8 cellular contexts compared by ENCODE assay signal in the genomic region with DNA sequence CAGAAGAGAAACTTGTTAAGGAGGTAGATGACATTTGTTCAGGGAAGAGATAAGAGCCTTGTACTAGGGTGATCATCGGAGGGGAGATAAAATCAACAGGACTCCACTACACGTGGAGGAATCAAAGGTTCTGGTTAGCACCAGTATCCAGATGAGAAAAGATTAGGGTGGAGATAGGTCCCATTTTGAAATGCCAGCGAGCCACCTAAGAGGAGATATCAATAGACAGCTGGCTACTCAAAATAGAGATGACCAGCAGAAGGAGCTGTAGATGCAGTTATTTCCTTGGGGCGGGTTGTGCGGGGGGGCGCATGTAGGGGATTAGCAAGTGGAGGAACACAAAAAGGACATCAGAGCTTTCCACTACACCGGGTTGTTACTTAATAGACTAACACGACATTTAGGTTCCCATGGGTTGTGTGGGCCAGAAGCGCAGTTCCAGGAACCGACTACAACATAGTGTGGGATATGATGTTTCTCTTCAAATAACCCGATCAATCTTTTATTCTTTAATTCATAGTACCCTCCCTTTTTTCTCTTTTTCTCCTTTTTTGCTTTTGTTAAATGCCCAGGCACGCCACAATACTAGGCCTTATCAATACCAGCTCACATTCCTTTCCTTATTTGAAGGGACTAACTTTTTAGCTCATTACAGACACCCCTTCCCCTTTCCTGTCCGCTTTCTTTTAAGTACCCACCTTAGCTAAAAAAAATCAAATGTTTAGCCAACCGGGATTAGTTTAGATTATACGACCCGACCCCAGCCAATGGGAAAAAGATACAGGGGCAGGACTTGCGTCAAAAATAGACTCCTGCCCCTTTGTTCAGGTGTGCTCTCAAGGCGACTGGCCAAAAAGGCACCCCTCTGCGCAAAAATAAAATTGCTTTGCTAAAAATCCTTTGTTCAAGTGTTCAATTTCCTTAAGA. TPM values are rescaled to one million over a fixed set of nuclear protein-coding genes. Genes with fewer than 3 reads are reported as not detected.
DNase-seq lines count a peak whose midpoint lies in the region; ATAC-seq, FAIRE-seq and TF ChIP-seq lines count a peak whose summit lies in the region.

No MANE protein-coding gene starts in this region.

- no peaks in the 10 kb centered on the region for H3K9me3 Mint-ChIP-seq in activated naive CD8-positive, alpha-beta T cell (ENCODE audit: low read depth)

- intact Hi-C loops in left cardiac atrium (cut with DNase I) (loop anchor here in 1 of 2 donors (5.0 kb wide), 1 partner anchor 291 kb away; no protein-coding TSS in a partner anchor), prostate gland (cut with DNase I) (loop anchor here (1.0 to 5.0 kb wide), 5 partner anchors 18 to 290 kb away; partner anchors contain the start of gene EXOC6)

- peak overlapping the region; percentile 94 for H3K4me3 Mint-ChIP-seq in activated naive CD8-positive, alpha-beta T cell

- peaks cover 22% of the 10 kb centered on the region for H3K4me1 ChIP-seq in A549
- peaks cover 7% of the 10 kb centered on the region for H3K4me1 ChIP-seq in prostate gland (replicated peaks)

- peaks cover 4% of the 10 kb centered on the region for H3K27me3 Mint-ChIP-seq in activated naive CD8-positive, alpha-beta T cell

- H3K27me3 ChIP-seq in prostate gland (replicated peaks; ENCODE audit: insufficient read depth): no peaks in the 10 kb centered on the region

- H3K4me3 ChIP-seq in A549 (peak overlapping the region; percentile 63), GM08714 (ENCODE audit: low read length) (peak overlapping the region; percentile 64), prostate gland (peak overlapping the region; percentile 45 to 58)

- no peaks in the 10 kb centered on the region for H3K36me3 Mint-ChIP-seq in activated naive CD8-positive, alpha-beta T cell

- TF ChIP-seq CTCF in A549 (IDR thresholded peaks at IDR 0.05): peak; percentile 63
- TF ChIP-seq CTCF in prostate gland (IDR thresholded peaks at IDR 0.05): peak in 3 of 4 experiments; percentile 13 to 30 (median 21)

- WGBS in A549 (ENCODE audit: missing lambda C conversion rate): 14% methylated on average over 19 of the region's 19 CpGs
- WGBS in prostate gland: 31% methylated on average over 19 of the region's 19 CpGs

- peak overlapping the region; percentile 95 to 96 for H3K27ac ChIP-seq in A549
- H3K27ac ChIP-seq in prostate gland: peak overlapping the region; percentile 85 to 90

- DNase-seq in A549 (ENCODE audit: low read depth in 1 of 2, low spot score in 1 of 2): peak; percentile 49 to 77
- peak; percentile 25 for DNase-seq in NCI-H226
- peak; percentile 54 for DNase-seq in left cardiac atrium
- peak; percentile 39 for DNase-seq in prostate gland (ENCODE audit: low spot score)
- DNase-seq in DMS79 treated with DMSO at 0.1 percent for 48 hours (lab: John Stamatoyannopoulos, UW): no peak

- peak; percentile 51 to 65 for TF ChIP-seq RAD21 in A549 (conservative IDR thresholded peaks at IDR 0.05 in 1 of 2, IDR thresholded peaks at IDR 0.05 in 1 of 2)

- POLR2A ChIA-PET in A549 (lab: Yijun Ruan, JAX): interaction anchor here (0.6 to 2.9 kb wide), 12 partner anchors 11 to 706 kb away, joined by 3 to 32 read pairs (median 4); partner anchors contain the start of genes EXOC6, HHEX and IDE

- peak overlapping the region; percentile 86 for H3K4me2 ChIP-seq in A549

- ATAC-seq in A549 (peak; percentile 57 to 58), HG02642 (IDR thresholded peaks at IDR 0.05; ENCODE audit: poor library complexity, unreplicated experiment) (peak; percentile 6), left cardiac atrium (peak; percentile 6)

- TF ChIP-seq POLR2A in A549 (IDR thresholded peaks at IDR 0.05; ENCODE audit: low read length): no peak
- TF ChIP-seq POLR2A in prostate gland (IDR thresholded peaks at IDR 0.05): no peak

- CTCF ChIA-PET in A549 (lab: Yijun Ruan, JAX): interaction anchor here (0.6 to 2.1 kb wide), 31 partner anchors 10 to 921 kb away, joined by 3 to 19 read pairs (median 4); partner anchors contain the start of genes HHEX and IDE

- TF ChIP-seq EP300 in A549 (IDR thresholded peaks at IDR 0.05): no peak

- no peaks in the 10 kb centered on the region for H3K36me3 ChIP-seq in prostate gland

- H3K9me3 ChIP-seq in A549: no peaks in the 10 kb centered on the region
- H3K9me3 ChIP-seq in prostate gland: no peaks in the 10 kb centered on the region

- H3K4me1 Mint-ChIP-seq in activated naive CD8-positive, alpha-beta T cell (ENCODE audit: low read depth): peaks cover 27% of the 10 kb centered on the region

- FAIRE-seq in A549 (lab: Jason Lieb, UNC): no peak

- H3K27ac Mint-ChIP-seq in activated naive CD8-positive, alpha-beta T cell: peak overlapping the region; percentile 99

TF ChIP-seq in A549, 52 proteins besides CTCF, POLR2A, EP300 and RAD21 (continues in another document):
- no peak for TF ChIP-seq ESRRA (IDR thresholded peaks at IDR 0.05; ENCODE audit: borderline replicate concordance, low read length)
- TF ChIP-seq FOSB (CRISPR knock-in tag; IDR thresholded peaks at IDR 0.05): 0 out of 2 replicates have a peak, but pooled peaks have one; percentile 40
- TF ChIP-seq RNF2 (IDR thresholded peaks at IDR 0.05; ENCODE audit: borderline replicate concordance, low read depth): no peak
- no peak for TF ChIP-seq BCL3 (IDR thresholded peaks at IDR 0.05)
- TF ChIP-seq CBX8 (IDR thresholded peaks at IDR 0.05): no peak
- TF ChIP-seq, protein P1, sequence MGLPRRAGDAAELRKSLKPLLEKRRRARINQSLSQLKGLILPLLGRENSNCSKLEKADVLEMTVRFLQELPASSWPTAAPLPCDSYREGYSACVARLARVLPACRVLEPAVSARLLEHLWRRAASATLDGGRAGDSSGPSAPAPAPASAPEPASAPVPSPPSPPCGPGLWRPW (IDR thresholded peaks at IDR 0.05): no peak
- no peak for TF ChIP-seq EHF (CRISPR knock-in tag; IDR thresholded peaks at IDR 0.05)
- TF ChIP-seq MYC (IDR thresholded peaks at IDR 0.05; ENCODE audit: borderline replicate concordance, low read length): no peak
- peak; percentile 64 for TF ChIP-seq SMC3 (IDR thresholded peaks at IDR 0.05)
- TF ChIP-seq RFX5 (IDR thresholded peaks at IDR 0.05): no peak
- no peak for TF ChIP-seq KDM1A (IDR thresholded peaks at IDR 0.05; ENCODE audit: low read depth)
- no peak for TF ChIP-seq MAX (IDR thresholded peaks at IDR 0.05)
- no peak for TF ChIP-seq HOXB13 (CRISPR knock-in tag; IDR thresholded peaks at IDR 0.05; ENCODE audit: low read depth)
- TF ChIP-seq CEBPB (IDR thresholded peaks at IDR 0.05): no peak
- no peak for TF ChIP-seq JUNB (IDR thresholded peaks at IDR 0.05)
- TF ChIP-seq CBX2 (IDR thresholded peaks at IDR 0.05; ENCODE audit: borderline replicate concordance, low read depth): no peak
- TF ChIP-seq BHLHE40 (IDR thresholded peaks at IDR 0.05; ENCODE audit: low read depth, low read length): no peak
- no peak for TF ChIP-seq TP53 (CRISPR knock-in tag; IDR thresholded peaks at IDR 0.05)
- TF ChIP-seq MAZ (IDR thresholded peaks at IDR 0.05; ENCODE audit: borderline replicate concordance, low read depth, low read length): peak; percentile 77; the same call in 1 of the 2 replicates
- no peak for TF ChIP-seq HOXB5 (CRISPR knock-in tag; IDR thresholded peaks at IDR 0.05)

RNA-seq across cellular contexts. Expression of gene KIF11, which starts 2.0 kb away (rescaled TPM):
- 29.3 and 38.7 TPM in 2 replicates for polyA plus RNA-seq in A549 (2011; rRNA removed)
- 9.9 and 10.2 TPM in 2 replicates for polyA plus RNA-seq in A549 (2012; cell fraction: cytosol; rRNA removed)
- polyA plus RNA-seq in A549 (2012; cell fraction: nucleus; rRNA removed): 6.9 and 11.2 TPM in 2 replicates
- 31.0 to 37.9 TPM (median 32.5 TPM) in 3 replicates for polyA plus RNA-seq in A549 (2017; fragmentation: RNase III; extraction: RNeasy Plus Mini Kit Qiagen cat#74134 plus additional on column Dnase treatment)
- 10.0 and 10.7 TPM in 2 replicates for polyA minus RNA-seq in A549 (2011; rRNA and poly(A)+ RNA removed)
- 1 to 10 TPM in 1 of 2 donors, under 1 TPM in 1; 0.39 to 1.6 TPM for total RNA-seq in left cardiac atrium
- 1 to 10 TPM; 3.0 to 5.5 TPM for total RNA-seq in prostate gland

RNA-seq across cellular contexts. Expression of gene IDE, which starts 17.0 kb away (rescaled TPM):
- polyA plus RNA-seq in A549 (2011; rRNA removed): 60.9 and 61.1 TPM in 2 replicates
- polyA plus RNA-seq in A549 (2012; cell fraction: cytosol; rRNA removed): 8.8 and 10.7 TPM in 2 replicates
- 10.5 and 13.4 TPM in 2 replicates for polyA plus RNA-seq in A549 (2012; cell fraction: nucleus; rRNA removed)
- polyA plus RNA-seq in A549 (2017; fragmentation: RNase III; extraction: RNeasy Plus Mini Kit Qiagen cat#74134 plus additional on column Dnase treatment): 24.8 to 25.1 TPM (median 25.0 TPM) in 3 replicates
- polyA minus RNA-seq in A549 (2011; rRNA and poly(A)+ RNA removed): 50.6 and 54.9 TPM in 2 replicates
- 10 to 100 TPM; 42.4 to 46.1 TPM for total RNA-seq in left cardiac atrium
- total RNA-seq in prostate gland: 10 to 100 TPM; 23.7 to 38.0 TPM

Comparison
In these comparisons a context has a peak if more than half of its experiments do, and no peak if none do; other contexts are left out.
1. ATAC-seq: peak in every context shown above with its lines; median percentile 58 in A549; 6 in HG02642; 6 in left cardiac atrium.